In the genomic region with DNA sequence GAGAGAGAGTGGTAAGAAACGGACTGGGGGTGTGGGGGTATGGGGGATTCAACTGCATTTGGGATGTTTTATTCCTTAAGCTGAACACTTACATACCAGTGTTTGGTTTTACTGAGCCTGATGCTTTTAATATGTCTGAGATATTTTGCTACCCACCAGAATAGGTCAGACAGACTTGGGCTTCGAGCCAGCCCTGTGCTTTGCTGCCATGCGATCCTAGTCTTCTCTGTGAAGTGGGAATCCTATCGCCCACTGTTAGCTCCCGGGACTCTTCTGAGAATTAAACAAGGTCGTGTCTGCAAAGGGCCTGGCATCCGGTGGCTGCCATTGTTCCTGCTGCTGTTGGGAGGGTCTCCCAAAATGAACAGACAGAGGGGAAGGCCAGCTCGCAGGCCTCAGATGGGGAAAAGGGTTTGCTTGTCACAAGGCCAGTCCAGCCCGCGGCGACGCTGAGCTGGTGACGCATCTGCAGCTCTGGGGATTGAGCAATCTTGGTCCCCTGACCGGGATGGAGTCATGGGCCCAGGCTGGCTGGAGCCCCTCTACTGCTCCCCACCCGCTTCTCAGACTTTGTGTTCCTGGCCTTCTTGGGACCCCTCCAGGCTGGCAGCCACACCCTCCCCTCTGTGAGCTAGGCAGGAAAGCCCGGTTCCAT, we compare ENCODE assay signal across 9 cellular contexts. TPM values are rescaled to one million over a fixed set of nuclear protein-coding genes. Genes with fewer than 3 reads are reported as not detected.
A peak's percentile ranks its signal among the peaks of the same experiment; 100 is the strongest.
DNase-seq lines count a peak whose midpoint lies in the region; ATAC-seq, FAIRE-seq and TF ChIP-seq lines count a peak whose summit lies in the region.
"Had no signal": no experiment of that assay in that cellular context is flagged by ENCODE, and none has a peak within 500 bp of the region (broad histone marks: within the 10 kb centered on the region; RNA-seq: fewer than 3 reads in every experiment).

No MANE protein-coding gene starts in this region.

- H3K9me3 ChIP-seq in HepG2 (ENCODE audit: low read length) = no peaks in the 10 kb centered on the region

- no peak overlapping the region for H3K4me2 ChIP-seq in HepG2 (ENCODE audit: low read depth, low read length)

- CTCF ChIA-PET in HepG2 (lab: Yijun Ruan, JAX; ENCODE audit: low intra/inter-chr PET ratio, low total read pairs) = no interaction called here

- H3K9ac ChIP-seq in HepG2 (ENCODE audit: insufficient read depth, low read depth, low read length) = no peak overlapping the region

- POLR2A ChIA-PET in HepG2 (lab: Yijun Ruan, JAX) = no interaction called here
- POLR2A ChIA-PET in naive thymus-derived CD8-positive, alpha-beta T cell (lab: Charles Lee) = interaction anchor here (2.8 kb wide), 1 partner anchor 23 kb away, joined by 8 read pairs; no protein-coding TSS in a partner anchor

- peaks cover 7% of the 10 kb centered on the region; the same call in 1 of the 2 replicates for H4K20me1 ChIP-seq in HepG2 (ENCODE audit: insufficient read depth, low read length)

- no peak for TF ChIP-seq CTCF in HepG2 (CRISPR knock-in tag; IDR thresholded peaks at IDR 0.05)
- no peak for TF ChIP-seq CTCF in GM10266 (IDR thresholded peaks at IDR 0.05; ENCODE audit: control insufficient read depth, insufficient read depth, low read depth, missing control alignments)

- H3K4me1 Mint-ChIP-seq in naive thymus-derived CD8-positive, alpha-beta T cell = peaks cover 22 to 45% (median 41%) of the 10 kb centered on the region in 4 donors

- no peaks in the 10 kb centered on the region for H3K27me3 ChIP-seq in HepG2 (ENCODE audit: control insufficient read depth in 1 of 2, insufficient read depth in 2 of 2, low read length in 2 of 2)

- DNase-seq in EL (peak; percentile 83), caudate nucleus (lab: John Stamatoyannopoulos, UW) (peak in 30 of 61 donors; percentile 15 to 73 (median 34)), HepG2 (ENCODE audit: low spot score) (no peak), DMS114 treated with DMSO at 0.1 percent for 48 hours (lab: John Stamatoyannopoulos, UW; ENCODE audit: unreplicated experiment) (no peak), superior temporal gyrus (ENCODE audit: extremely low spot score) (no peak), GM10266 (ENCODE audit: extremely low spot score) (no peak)
- DNase-seq in naive thymus-derived CD8-positive, alpha-beta T cell = no peak
- DNase-seq: effector memory CD8-positive, alpha-beta T cell had no signal

- 90% methylated on average over 7 of the region's 16 CpGs for WGBS in HepG2 (ENCODE audit: low lambda C conversion rate)

- H3K4me3 ChIP-seq in HepG2 (replicated peaks in 1 of 3; ENCODE audit: insufficient read depth in 1 of 3, low read depth in 2 of 3, low read length in 3 of 3) (no peak overlapping the region), skin epidermis (no peak overlapping the region)

- no peaks in the 10 kb centered on the region for H3K79me2 ChIP-seq in HepG2 (ENCODE audit: insufficient read depth, low read length)

- no peak for TF ChIP-seq RAD21 in HepG2 (CRISPR knock-in tag; IDR thresholded peaks at IDR 0.05)

- BruUV-seq in HepG2 (replicated peaks; lab: Mats Ljungman, UMichigan) = no TSS peak

- in situ Hi-C loops in HepG2 (cut with HindIII; ENCODE audit: extremely low pct_ligation_motif_present, low pct_unique_long_range_greater_than_20kb) = no loop called here

- peaks cover 0 to 12% (median 6%) of the 10 kb centered on the region in 3 donors for H3K36me3 Mint-ChIP-seq in naive thymus-derived CD8-positive, alpha-beta T cell

- intact Hi-C loops in HepG2 (cut with micrococcal nuclease; ENCODE audit: unreplicated experiment) = no loop called here

- TF ChIP-seq POLR2A in HepG2 (IDR thresholded peaks at IDR 0.05; ENCODE audit: insufficient read depth in 1 of 2, low read depth in 2 of 2, low read length in 2 of 2) = no peak

- no peak for ATAC-seq in HepG2
- ATAC-seq in naive thymus-derived CD8-positive, alpha-beta T cell = no peak
- ATAC-seq: effector memory CD8-positive, alpha-beta T cell had no signal

- no peak overlapping the region for H3K4me3 Mint-ChIP-seq in naive thymus-derived CD8-positive, alpha-beta T cell
- H3K4me3 Mint-ChIP-seq: effector memory CD8-positive, alpha-beta T cell had no signal

- H3K27ac Mint-ChIP-seq in naive thymus-derived CD8-positive, alpha-beta T cell = peak overlapping the region in 4 of 10 donors; percentile 17 to 68 (median 29)
- H3K27ac Mint-ChIP-seq: effector memory CD8-positive, alpha-beta T cell had no signal

- no peak for TF ChIP-seq EP300 in HepG2 (IDR thresholded peaks at IDR 0.05; ENCODE audit: low read depth in 2 of 2, low read length in 2 of 2)
- TF ChIP-seq EP300 in HepG2 (CRISPR knock-in tag; IDR thresholded peaks at IDR 0.05; ENCODE audit: borderline replicate concordance) = no peak

- H3K9me3 Mint-ChIP-seq in naive thymus-derived CD8-positive, alpha-beta T cell = no peaks in the 10 kb centered on the region
- H3K9me3 Mint-ChIP-seq: effector memory CD8-positive, alpha-beta T cell had no signal

- no peaks in the 10 kb centered on the region for H3K36me3 ChIP-seq in HepG2 (replicated peaks in 1 of 2; ENCODE audit: control insufficient read depth in 1 of 2, insufficient read depth in 2 of 2, low read length in 2 of 2)

- no peaks in the 10 kb centered on the region for H3K27me3 Mint-ChIP-seq in naive thymus-derived CD8-positive, alpha-beta T cell
- H3K27me3 Mint-ChIP-seq: effector memory CD8-positive, alpha-beta T cell had no signal

- H3K27ac ChIP-seq in caudate nucleus (ENCODE audit: low read depth, low read length) (peak overlapping the region; percentile 84), HepG2 (ENCODE audit: extremely low read length, insufficient read depth, low read length) (no peak overlapping the region), skin epidermis (peak overlapping the region in 19 of 21 experiments; percentile 33 to 88 (median 71))

- no peak for FAIRE-seq in HepG2 (lab: Jason Lieb, UNC)

- no peak overlapping the region for H2AFZ ChIP-seq in HepG2 (ENCODE audit: low read length)

- H3K4me1 ChIP-seq in HepG2 (ENCODE audit: insufficient read depth, low read length) = peaks cover 65% of the 10 kb centered on the region

TF ChIP-seq in HepG2, 621 proteins besides CTCF, POLR2A, EP300 and RAD21 (continues in another document):
- TF ChIP-seq ZNF670 (CRISPR knock-in tag; IDR thresholded peaks at IDR 0.05; ENCODE audit: borderline replicate concordance) = no peak

RNA-seq across cellular contexts. Expression of a gene that starts 26.9 kb away (rescaled TPM):
- 11.1 and 21.2 TPM in 2 replicates for total RNA-seq in HepG2 (2016; rRNA removed; fragmentation: Illumina TruSeq; extraction: Trizol)
- total RNA-seq in HepG2 (2016; cell fraction: cytosol; rRNA removed; fragmentation: Illumina TruSeq; extraction: Trizol; ENCODE audit: low read depth) = 3.1 and 4.6 TPM in 2 replicates
- 8.0 and 21.1 TPM in 2 replicates for total RNA-seq in HepG2 (2016; cell fraction: insoluble cytoplasmic fraction; rRNA removed; fragmentation: Illumina TruSeq; extraction: Trizol)
- 5.2 and 6.6 TPM in 2 replicates for total RNA-seq in HepG2 (2016; cell fraction: membrane; rRNA removed; fragmentation: Illumina TruSeq; extraction: Trizol)
- total RNA-seq in HepG2 (2016; cell fraction: nucleus; rRNA removed; fragmentation: Illumina TruSeq; extraction: Trizol) = 18.9 and 25.8 TPM in 2 replicates
- polyA plus RNA-seq in HepG2 (2011; rRNA removed) = 13.5 and 17.0 TPM in 2 replicates
- 7.9 and 8.8 TPM in 2 replicates for polyA plus RNA-seq in HepG2 (2011; cell fraction: cytosol; rRNA removed)
- 20.3 and 20.8 TPM in 2 replicates for polyA plus RNA-seq in HepG2 (2011; cell fraction: nucleus; rRNA removed)
- polyA plus RNA-seq in HepG2 (2012) = 23.5 and 24.3 TPM in 2 replicates
- polyA plus RNA-seq in HepG2 (2016; cell fraction: cytosol; fragmentation: Illumina TruSeq; extraction: Trizol; ENCODE audit: low read depth) = 1.8 TPM in 2 replicates
- 8.3 and 10.9 TPM in 2 replicates for polyA plus RNA-seq in HepG2 (2016; cell fraction: insoluble cytoplasmic fraction; fragmentation: Illumina TruSeq; extraction: Trizol; ENCODE audit: low read depth)
- 2.8 and 3.4 TPM in 2 replicates for polyA plus RNA-seq in HepG2 (2016; cell fraction: membrane; fragmentation: Illumina TruSeq; extraction: Trizol; ENCODE audit: low read depth)
- 36.4 and 38.3 TPM in 2 replicates for polyA plus RNA-seq in HepG2 (2016; cell fraction: nucleus; fragmentation: Illumina TruSeq; extraction: Trizol; ENCODE audit: insufficient read depth, low read depth)
- 34.0 and 41.6 TPM in 2 replicates for polyA minus RNA-seq in HepG2 (2011; rRNA and poly(A)+ RNA removed; ENCODE audit: low replicate concordance)
- polyA minus RNA-seq in HepG2 (2011; cell fraction: cytosol; rRNA and poly(A)+ RNA removed) = 9.9 and 11.8 TPM in 2 replicates
- 11.3 and 11.4 TPM in 2 replicates for polyA minus RNA-seq in HepG2 (2011; cell fraction: nucleus; rRNA and poly(A)+ RNA removed)
- total RNA-seq in naive thymus-derived CD8-positive, alpha-beta T cell = 10 to 100 TPM; 51.7 to 53.6 TPM
- polyA plus RNA-seq in naive thymus-derived CD8-positive, alpha-beta T cell = 10 to 100 TPM in 2 of 3 donors, 1 to 10 TPM in 1; 9.1 to 37.3 (median 20.5) TPM
